Comparison of ENCODE assay signal across 25 cellular contexts in the genomic region with DNA sequence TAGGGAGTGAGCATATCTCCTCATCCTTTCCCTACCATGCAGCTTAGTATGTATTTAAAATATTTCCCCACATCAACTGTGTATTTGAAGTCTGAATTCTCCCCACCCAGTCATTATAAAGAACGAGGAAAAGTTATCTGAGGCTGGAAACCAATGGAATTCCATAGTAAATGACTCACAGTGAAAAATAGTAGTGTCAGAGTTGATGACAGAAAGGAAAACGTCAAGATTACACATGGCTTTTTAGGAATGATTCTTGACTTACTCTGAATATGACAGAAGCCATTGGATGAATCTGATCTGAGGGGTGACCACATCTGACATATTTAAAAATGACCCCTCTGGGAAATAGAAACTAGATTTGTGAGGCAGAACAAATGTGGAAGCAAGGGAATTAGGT.
DNase-seq lines count a peak whose midpoint lies in the region; TF ChIP-seq lines count a peak whose summit lies in the region.
"Had no signal": no experiment of that assay in that cellular context is flagged by ENCODE, and none has a peak within 500 bp of the region (broad histone marks: within the 10 kb centered on the region; RNA-seq: fewer than 3 reads in every experiment).

No MANE protein-coding gene starts in this region.

- H3K4me1 ChIP-seq in adipocyte (ENCODE audit: control insufficient read depth, insufficient read depth, low read length) (no peaks in the 10 kb centered on the region), endodermal cell (ENCODE audit: control insufficient read depth, insufficient read depth, low read length) (no peaks in the 10 kb centered on the region)
- H3K4me1 ChIP-seq: ascending aorta, BLaER1, Caco-2, gastrocnemius medialis, right atrium auricular region, transverse colon had no signal

- no peaks in the 10 kb centered on the region for H3K27me3 Mint-ChIP-seq in endodermal cell (ENCODE audit: insufficient read depth)
- H3K27me3 Mint-ChIP-seq: stimulated activated naive CD8-positive, alpha-beta T cell treated with anti-CD3 and anti-CD28 coated beads, Interleukin-15, amount 100 ng/mL, for 72 hours had no signal

- H3K9ac ChIP-seq in adipocyte (ENCODE audit: low read length) (no peak overlapping the region), endodermal cell (ENCODE audit: extremely low read depth, low read length, poor library complexity, severe bottlenecking) (no peak overlapping the region)
- H3K9ac ChIP-seq: BLaER1 had no signal

- H3K27me3 ChIP-seq in adipocyte (replicated peaks; ENCODE audit: control insufficient read depth, insufficient read depth, low read length) (no peaks in the 10 kb centered on the region), endodermal cell (ENCODE audit: control insufficient read depth, insufficient read depth, low read length, poor library complexity, severe bottlenecking) (no peaks in the 10 kb centered on the region)
- H3K27me3 ChIP-seq: ascending aorta, BLaER1, gastrocnemius medialis, right atrium auricular region, transverse colon had no signal

- no peak for TF ChIP-seq CTCF in endodermal cell (conservative IDR thresholded peaks at IDR 0.05)

- H3K4me1 Mint-ChIP-seq in endodermal cell, result peaks cover 2% of the 10 kb centered on the region
- H3K4me1 Mint-ChIP-seq: stimulated activated naive CD8-positive, alpha-beta T cell treated with anti-CD3 and anti-CD28 coated beads, Interleukin-15, amount 100 ng/mL, for 72 hours had no signal

- no peak overlapping the region for H3K4me3 Mint-ChIP-seq in endodermal cell
- H3K4me3 Mint-ChIP-seq: activated naive CD4-positive, alpha-beta T cell treated with anti-CD3 and anti-CD28 coated beads for 36 hours; stimulated activated naive CD8-positive, alpha-beta T cell treated with anti-CD3 and anti-CD28 coated beads, Interleukin-15, amount 100 ng/mL, for 72 hours had no signal

- peaks cover 7% of the 10 kb centered on the region for H3K9me3 Mint-ChIP-seq in endodermal cell
- H3K9me3 Mint-ChIP-seq: activated naive CD4-positive, alpha-beta T cell treated with anti-CD3 and anti-CD28 coated beads for 36 hours had no signal

- DNase-seq in 8988T (peak; percentile 41), LHCN-M2 (ENCODE audit: low read depth) (peak; percentile 46), adipocyte (ENCODE audit: low read depth) (peak; percentile 23), glomerular visceral epithelial cell (ENCODE audit: extremely low spot score) (peak; percentile 44), endodermal cell (no peak), NCI-H510A treated with DMSO at 0.1 percent for 48 hours (lab: John Stamatoyannopoulos, UW) (no peak), superior temporal gyrus (ENCODE audit: extremely low spot score) (no peak), occipital lobe (lab: John Stamatoyannopoulos, UW) (no peak)
- DNase-seq: activated CD4-positive, alpha-beta T cell treated with anti-CD3 and anti-CD28 coated beads for 48 hours; activated naive CD4-positive, alpha-beta T cell treated with anti-CD3 and anti-CD28 coated beads for 36 hours; activated T-cell treated with anti-CD3 and anti-CD28 coated beads, Interleukin-2, amount 50 U/mL, for 48 hours; Caco-2; effector CD8-positive, alpha-beta T cell; gastrocnemius medialis; NCI-H146; NCI-H526 treated with DMSO at 0.1 percent for 48 hours; SHP77; stimulated activated CD4-positive, alpha-beta T cell treated with anti-CD3 and anti-CD28 coated beads, Interleukin-12 subunit alpha, Interleukin-12 subunit beta, amount 100 ng/mL, for 4 hours; stimulated activated CD4-positive, alpha-beta T cell treated with anti-CD3 and anti-CD28 coated beads, Interleukin-4, amount 100 ng/mL, for 4 hours; stimulated activated naive CD8-positive, alpha-beta T cell treated with anti-CD3 and anti-CD28 coated beads, Interleukin-15, amount 100 ng/mL, for 72 hours; transverse colon had no signal

- no peaks in the 10 kb centered on the region for H3K36me3 Mint-ChIP-seq in endodermal cell (ENCODE audit: low read depth)

- WGBS in endodermal cell (ENCODE audit: insufficient coverage in 1 of 2, insufficient read length in 1 of 2), 2 experiments, result 74 to 100% methylated on average over 1 to 2 of the region's 2 CpGs

- H3K27ac ChIP-seq in endodermal cell (ENCODE audit: low read depth, low read length), result no peak overlapping the region
- H3K27ac ChIP-seq: ascending aorta, BLaER1, gastrocnemius medialis, HL-60, right atrium auricular region, transverse colon had no signal

- H3K36me3 ChIP-seq in adipocyte (ENCODE audit: control insufficient read depth, insufficient read depth, low read length, severe bottlenecking) (no peaks in the 10 kb centered on the region), endodermal cell (ENCODE audit: control insufficient read depth, insufficient read depth, low read length) (no peaks in the 10 kb centered on the region)
- H3K36me3 ChIP-seq: ascending aorta, BLaER1, gastrocnemius medialis, right atrium auricular region, transverse colon had no signal

- H3K4me3 ChIP-seq in adipocyte (ENCODE audit: low read length), result no peak overlapping the region
- no peak overlapping the region for H3K4me3 ChIP-seq in endodermal cell (ENCODE audit: low read length)
- H3K4me3 ChIP-seq: ascending aorta, BLaER1, gastrocnemius medialis, right atrium auricular region, transverse colon had no signal

- no peak overlapping the region for H3K27ac Mint-ChIP-seq in endodermal cell
- H3K27ac Mint-ChIP-seq: activated naive CD4-positive, alpha-beta T cell treated with anti-CD3 and anti-CD28 coated beads for 36 hours; stimulated activated naive CD8-positive, alpha-beta T cell treated with anti-CD3 and anti-CD28 coated beads, Interleukin-15, amount 100 ng/mL, for 72 hours had no signal

- H3K9me3 ChIP-seq in adipocyte (ENCODE audit: control insufficient read depth, low read length), result no peaks in the 10 kb centered on the region
- H3K9me3 ChIP-seq in endodermal cell (ENCODE audit: control insufficient read depth, low read length), result no peaks in the 10 kb centered on the region
- H3K9me3 ChIP-seq: ascending aorta, Caco-2, gastrocnemius medialis, right atrium auricular region, transverse colon had no signal

Comparison
In these comparisons a context has a peak if more than half of its experiments do, and no peak if none do; other contexts are left out.
1. DNase-seq: peak in 8988T (single experiment), LHCN-M2 (single experiment), adipocyte (single experiment) and glomerular visceral epithelial cell (single experiment); none in endodermal cell (single experiment), NCI-H510A treated with DMSO at 0.1 percent for 48 hours (single experiment), superior temporal gyrus (single experiment) and occipital lobe (single experiment).